1 cellular context compared by ENCODE assay signal in genomic region chr17:7834891-7835817, GRCh38.
TF ChIP-seq lines count a peak whose summit lies in the region.

No MANE protein-coding gene starts in this region.

TF ChIP-seq in GM12878, 131 proteins besides CTCF, POLR2A, EP300 and RAD21 (continues in another document):
- TF ChIP-seq, protein P1, sequence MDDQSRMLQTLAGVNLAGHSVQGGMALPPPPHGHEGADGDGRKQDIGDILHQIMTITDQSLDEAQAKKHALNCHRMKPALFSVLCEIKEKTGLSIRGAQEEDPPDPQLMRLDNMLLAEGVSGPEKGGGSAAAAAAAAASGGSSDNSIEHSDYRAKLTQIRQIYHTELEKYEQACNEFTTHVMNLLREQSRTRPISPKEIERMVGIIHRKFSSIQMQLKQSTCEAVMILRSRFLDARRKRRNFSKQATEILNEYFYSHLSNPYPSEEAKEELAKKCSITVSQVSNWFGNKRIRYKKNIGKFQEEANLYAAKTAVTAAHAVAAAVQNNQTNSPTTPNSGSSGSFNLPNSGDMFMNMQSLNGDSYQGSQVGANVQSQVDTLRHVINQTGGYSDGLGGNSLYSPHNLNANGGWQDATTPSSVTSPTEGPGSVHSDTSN (IDR thresholded peaks at IDR 0.05; ENCODE audit: insufficient replicate concordance, low read depth, low read length), result no peak
- TF ChIP-seq TARDBP (IDR thresholded peaks at IDR 0.05; ENCODE audit: borderline replicate concordance) (no peak), ZNF687 (IDR thresholded peaks at IDR 0.05) (no peak), CHD1 (IDR thresholded peaks at IDR 0.05; ENCODE audit: low read depth, low read length) (no peak), MXI1 (IDR thresholded peaks at IDR 0.05; ENCODE audit: low read depth, low read length) (no peak; the same call in none of the 2 replicates), CBFB (IDR thresholded peaks at IDR 0.05; ENCODE audit: low read depth) (no peak), NBN (IDR thresholded peaks at IDR 0.05) (peak; percentile 70), ASH2L (IDR thresholded peaks at IDR 0.05; ENCODE audit: borderline replicate concordance, low read depth) (no peak; the same call in 1 of the 2 replicates), RB1 (IDR thresholded peaks at IDR 0.05; ENCODE audit: borderline replicate concordance) (no peak; the same call in 1 of the 2 replicates), SIX5 (IDR thresholded peaks at IDR 0.05; ENCODE audit: low read depth, low read length, severe bottlenecking) (no peak), SIN3A (IDR thresholded peaks at IDR 0.05; ENCODE audit: low read depth, low read length) (peak; percentile 84; the same call in 1 of the 2 replicates), ZNF274 (IDR thresholded peaks at IDR 0.05; ENCODE audit: insufficient read depth, insufficient read length) (no peak), SREBF1 (IDR thresholded peaks at IDR 0.05; ENCODE audit: low read length) (no peak), IRF4 (IDR thresholded peaks at IDR 0.05; ENCODE audit: low read depth, low read length) (no peak), SMAD5 (IDR thresholded peaks at IDR 0.05; ENCODE audit: low read depth) (no peak), ZNF622 (IDR thresholded peaks at IDR 0.05) (no peak), BHLHE40 (IDR thresholded peaks at IDR 0.05; ENCODE audit: borderline replicate concordance in 1 of 2, low read depth in 2 of 2, low read length in 1 of 2) (peak; percentile 100), NKRF (conservative IDR thresholded peaks at IDR 0.05) (peak; percentile 92; the same call in 1 of the 2 replicates), HDGF (IDR thresholded peaks at IDR 0.05) (peak; percentile 85), BRCA1 (IDR thresholded peaks at IDR 0.05; ENCODE audit: low read depth, low read length) (no peak), SUZ12 (IDR thresholded peaks at IDR 0.05; ENCODE audit: unreplicated experiment) (no peak), TCF12 (IDR thresholded peaks at IDR 0.05; ENCODE audit: low read depth, low read length) (peak; percentile 96), KLF5 (IDR thresholded peaks at IDR 0.05; ENCODE audit: partially characterized antibody) (no peak), ETV6 (conservative IDR thresholded peaks at IDR 0.05 in 1 of 2, IDR thresholded peaks at IDR 0.05 in 1 of 2; ENCODE audit: borderline replicate concordance in 1 of 2, low read depth in 1 of 2) (no peak), ZNF24 (IDR thresholded peaks at IDR 0.05) (no peak), JUNB (IDR thresholded peaks at IDR 0.05) (no peak), SKIL (IDR thresholded peaks at IDR 0.05; ENCODE audit: low read depth, poor library complexity, severe bottlenecking) (no peak), NR2C1 (IDR thresholded peaks at IDR 0.05) (no peak), NR2C2 (IDR thresholded peaks at IDR 0.05; ENCODE audit: borderline replicate concordance, control insufficient read depth, insufficient read length, low read depth) (no peak), BACH1 (IDR thresholded peaks at IDR 0.05; ENCODE audit: borderline replicate concordance) (peak; percentile 23; the same call in 1 of the 2 replicates), STAT1 (conservative IDR thresholded peaks at IDR 0.05) (no peak), E2F4 (IDR thresholded peaks at IDR 0.05; ENCODE audit: low read depth, low read length) (no peak), JUND (IDR thresholded peaks at IDR 0.05; ENCODE audit: low read depth, low read length) (0 out of 2 replicates have a peak, but pooled peaks have one; percentile 16), CBX5 (IDR thresholded peaks at IDR 0.05; ENCODE audit: low read depth) (no peak), EED (IDR thresholded peaks at IDR 0.05; ENCODE audit: low read depth) (peak; percentile 27; the same call in 1 of the 2 replicates), PML (IDR thresholded peaks at IDR 0.05; ENCODE audit: low read length) (no peak), RBBP5 (conservative IDR thresholded peaks at IDR 0.05) (no peak), WRNIP1 (IDR thresholded peaks at IDR 0.05; ENCODE audit: borderline replicate concordance, low read depth, low read length) (no peak), ATF3 (IDR thresholded peaks at IDR 0.05; ENCODE audit: borderline replicate concordance, extremely low read depth, low read depth, low read length) (no peak), ELK1 (IDR thresholded peaks at IDR 0.05; ENCODE audit: low read depth, low read length) (no peak)
- TF ChIP-seq, protein P2, sequence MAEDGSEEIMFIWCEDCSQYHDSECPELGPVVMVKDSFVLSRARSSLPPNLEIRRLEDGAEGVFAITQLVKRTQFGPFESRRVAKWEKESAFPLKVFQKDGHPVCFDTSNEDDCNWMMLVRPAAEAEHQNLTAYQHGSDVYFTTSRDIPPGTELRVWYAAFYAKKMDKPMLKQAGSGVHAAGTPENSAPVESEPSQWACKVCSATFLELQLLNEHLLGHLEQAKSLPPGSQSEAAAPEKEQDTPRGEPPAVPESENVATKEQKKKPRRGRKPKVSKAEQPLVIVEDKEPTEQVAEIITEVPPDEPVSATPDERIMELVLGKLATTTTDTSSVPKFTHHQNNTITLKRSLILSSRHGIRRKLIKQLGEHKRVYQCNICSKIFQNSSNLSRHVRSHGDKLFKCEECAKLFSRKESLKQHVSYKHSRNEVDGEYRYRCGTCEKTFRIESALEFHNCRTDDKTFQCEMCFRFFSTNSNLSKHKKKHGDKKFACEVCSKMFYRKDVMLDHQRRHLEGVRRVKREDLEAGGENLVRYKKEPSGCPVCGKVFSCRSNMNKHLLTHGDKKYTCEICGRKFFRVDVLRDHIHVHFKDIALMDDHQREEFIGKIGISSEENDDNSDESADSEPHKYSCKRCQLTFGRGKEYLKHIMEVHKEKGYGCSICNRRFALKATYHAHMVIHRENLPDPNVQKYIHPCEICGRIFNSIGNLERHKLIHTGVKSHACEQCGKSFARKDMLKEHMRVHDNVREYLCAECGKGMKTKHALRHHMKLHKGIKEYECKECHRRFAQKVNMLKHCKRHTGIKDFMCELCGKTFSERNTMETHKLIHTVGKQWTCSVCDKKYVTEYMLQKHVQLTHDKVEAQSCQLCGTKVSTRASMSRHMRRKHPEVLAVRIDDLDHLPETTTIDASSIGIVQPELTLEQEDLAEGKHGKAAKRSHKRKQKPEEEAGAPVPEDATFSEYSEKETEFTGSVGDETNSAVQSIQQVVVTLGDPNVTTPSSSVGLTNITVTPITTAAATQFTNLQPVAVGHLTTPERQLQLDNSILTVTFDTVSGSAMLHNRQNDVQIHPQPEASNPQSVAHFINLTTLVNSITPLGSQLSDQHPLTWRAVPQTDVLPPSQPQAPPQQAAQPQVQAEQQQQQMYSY (CRISPR knock-in tag; IDR thresholded peaks at IDR 0.05), result no peak
- TF ChIP-seq, protein P3, sequence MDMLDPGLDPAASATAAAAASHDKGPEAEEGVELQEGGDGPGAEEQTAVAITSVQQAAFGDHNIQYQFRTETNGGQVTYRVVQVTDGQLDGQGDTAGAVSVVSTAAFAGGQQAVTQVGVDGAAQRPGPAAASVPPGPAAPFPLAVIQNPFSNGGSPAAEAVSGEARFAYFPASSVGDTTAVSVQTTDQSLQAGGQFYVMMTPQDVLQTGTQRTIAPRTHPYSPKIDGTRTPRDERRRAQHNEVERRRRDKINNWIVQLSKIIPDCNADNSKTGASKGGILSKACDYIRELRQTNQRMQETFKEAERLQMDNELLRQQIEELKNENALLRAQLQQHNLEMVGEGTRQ (IDR thresholded peaks at IDR 0.05; ENCODE audit: borderline replicate concordance, low read depth, low read length), result no peak
- TF ChIP-seq, protein P4, sequence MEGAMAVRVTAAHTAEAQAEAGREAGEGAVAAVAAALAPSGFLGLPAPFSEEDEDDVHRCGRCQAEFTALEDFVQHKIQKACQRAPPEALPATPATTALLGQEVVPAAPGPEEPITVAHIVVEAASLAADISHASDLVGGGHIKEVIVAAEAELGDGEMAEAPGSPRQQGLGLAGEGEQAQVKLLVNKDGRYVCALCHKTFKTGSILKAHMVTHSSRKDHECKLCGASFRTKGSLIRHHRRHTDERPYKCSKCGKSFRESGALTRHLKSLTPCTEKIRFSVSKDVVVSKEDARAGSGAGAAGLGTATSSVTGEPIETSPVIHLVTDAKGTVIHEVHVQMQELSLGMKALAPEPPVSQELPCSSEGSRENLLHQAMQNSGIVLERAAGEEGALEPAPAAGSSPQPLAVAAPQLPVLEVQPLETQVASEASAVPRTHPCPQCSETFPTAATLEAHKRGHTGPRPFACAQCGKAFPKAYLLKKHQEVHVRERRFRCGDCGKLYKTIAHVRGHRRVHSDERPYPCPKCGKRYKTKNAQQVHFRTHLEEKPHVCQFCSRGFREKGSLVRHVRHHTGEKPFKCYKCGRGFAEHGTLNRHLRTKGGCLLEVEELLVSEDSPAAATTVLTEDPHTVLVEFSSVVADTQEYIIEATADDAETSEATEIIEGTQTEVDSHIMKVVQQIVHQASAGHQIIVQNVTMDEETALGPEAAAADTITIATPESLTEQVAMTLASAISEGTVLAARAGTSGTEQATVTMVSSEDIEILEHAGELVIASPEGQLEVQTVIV (IDR thresholded peaks at IDR 0.05; ENCODE audit: borderline replicate concordance, partially characterized antibody), result peak; percentile 57
